2 cellular contexts compared by ENCODE assay signal in the genomic region with DNA sequence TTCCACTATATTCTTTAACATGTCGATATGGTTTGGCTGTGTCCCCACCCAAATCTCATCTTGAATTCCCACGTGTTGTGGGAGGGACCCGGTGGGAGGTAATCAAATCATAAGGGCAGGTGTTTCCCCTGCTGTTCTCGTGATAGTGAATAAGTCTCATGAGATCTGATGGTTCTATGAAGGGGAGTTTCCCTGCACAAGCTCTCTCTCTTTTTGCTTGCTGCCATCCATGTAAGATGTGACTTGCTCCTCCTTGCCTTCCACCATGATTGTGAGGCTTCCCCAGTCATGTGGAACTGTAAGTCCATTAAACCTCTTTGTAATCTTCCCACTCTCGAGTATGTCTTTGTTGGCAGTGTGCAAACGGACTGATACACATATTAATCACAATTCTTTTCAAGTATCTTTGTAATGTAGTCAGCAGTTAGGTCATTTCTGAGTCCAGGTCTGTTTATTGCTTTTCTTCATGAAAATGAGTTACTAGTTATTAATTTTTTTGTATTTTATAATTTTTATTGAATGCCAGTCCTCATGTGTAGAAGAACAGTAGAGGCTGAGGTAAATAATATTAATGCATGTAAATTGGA. TPM values are rescaled to one million over a fixed set of nuclear protein-coding genes. Genes with fewer than 3 reads are reported as not detected.
"Had no signal": no experiment of that assay in that cellular context is flagged by ENCODE, and none has a peak within 500 bp of the region (broad histone marks: within the 10 kb centered on the region; RNA-seq: fewer than 3 reads in every experiment).

No MANE protein-coding gene starts in this region.

RNA-seq across cellular contexts. Expression of gene MAGEA11, which starts 19.1 kb away (rescaled TPM):
- total RNA-seq: G401, GM12878 had no signal
